Comparison of ENCODE assay signal across 12 cellular contexts in genomic region chr9:109910616-109911568, GRCh38.
DNase-seq lines count a peak whose midpoint lies in the region; ATAC-seq and TF ChIP-seq lines count a peak whose summit lies in the region.
"Had no signal": no experiment of that assay in that cellular context is flagged by ENCODE, and none has a peak within 500 bp of the region (broad histone marks: within the 10 kb centered on the region; RNA-seq: fewer than 3 reads in every experiment).

No MANE protein-coding gene starts in this region.

- H3F3A ChIP-seq in SU-DHL-6 (ENCODE audit: insufficient read depth) = peaks cover 88% of the 10 kb centered on the region

- H3K9ac ChIP-seq in SU-DHL-6 (ENCODE audit: low read length) = peak overlapping the region; percentile 17

- no peak overlapping the region for H2AFZ ChIP-seq in SU-DHL-6 (ENCODE audit: low read depth, low read length, severe bottlenecking)

- H3K4me3 ChIP-seq in SU-DHL-6 (ENCODE audit: insufficient read depth, low read length, poor library complexity, severe bottlenecking) (no peak overlapping the region), foreskin fibroblast (ENCODE audit: low read depth in 1 of 2, low read length in 2 of 2) (no peak overlapping the region), sigmoid colon (no peak overlapping the region), ovary (no peak overlapping the region)

- no peaks in the 10 kb centered on the region for H3K79me2 ChIP-seq in SU-DHL-6 (ENCODE audit: insufficient read depth, low read length)

- H4K20me1 ChIP-seq in SU-DHL-6 (ENCODE audit: low read depth, low read length) = no peaks in the 10 kb centered on the region

- DNase-seq in ELR (ENCODE audit: low read depth) (peak; percentile 90), foreskin fibroblast (peak; percentile 72 to 89), sigmoid colon (no peak), ovary (no peak), T-helper 1 cell (no peak)
- no peak for DNase-seq in activated T-cell treated with anti-CD3 and anti-CD28 coated beads, Interleukin-2, amount 50 U/mL, for 1 hour
- DNase-seq: activated gamma-delta T cell, GDM1, NCI-H2029 treated with DMSO at 0.1 percent for 48 hours, T1000 had no signal

- no peaks in the 10 kb centered on the region for H3K9me2 ChIP-seq in SU-DHL-6 (replicated peaks; ENCODE audit: insufficient read depth, low read length)

- 73 to 80% methylated on average over 8 of the region's 8 CpGs for WGBS in sigmoid colon, 2 donors
- WGBS in ovary, 3 donors = 65 to 74% (median 68%) methylated on average over 8 of the region's 8 CpGs

- TF ChIP-seq POLR2A in sigmoid colon (IDR thresholded peaks at IDR 0.05) (no peak), ovary (IDR thresholded peaks at IDR 0.05) (no peak)

- ATAC-seq in GM21367 (IDR thresholded peaks at IDR 0.05; ENCODE audit: unreplicated experiment) = no peak

- peak overlapping the region; percentile 72 for H3K4me2 ChIP-seq in SU-DHL-6 (ENCODE audit: low read depth, low read length, poor library complexity, severe bottlenecking)

- intact Hi-C loops in sigmoid colon (cut with DNase I) (no loop called here), ovary (cut with DNase I) (no loop called here)

- TF ChIP-seq EP300 in sigmoid colon (IDR thresholded peaks at IDR 0.05) (no peak), ovary (IDR thresholded peaks at IDR 0.05) (no peak)

- peak overlapping the region; percentile 99 for H3K27ac ChIP-seq in SU-DHL-6 (ENCODE audit: low read depth, low read length)
- peak overlapping the region in 3 of 4 donors; percentile 20 to 66 (median 44) for H3K27ac ChIP-seq in sigmoid colon
- H3K27ac ChIP-seq in ovary = no peak overlapping the region

- TF ChIP-seq CTCF in SU-DHL-6 (IDR thresholded peaks at IDR 0.05; ENCODE audit: insufficient read depth, low read length, poor library complexity, severe bottlenecking) (no peak), foreskin fibroblast (IDR thresholded peaks at IDR 0.05; ENCODE audit: low read depth, low read length) (no peak), sigmoid colon (IDR thresholded peaks at IDR 0.05) (no peak), ovary (IDR thresholded peaks at IDR 0.05) (no peak)

- H3K9me3 ChIP-seq in SU-DHL-6 (ENCODE audit: insufficient read depth, low read length) = no peaks in the 10 kb centered on the region
- H3K9me3 ChIP-seq in sigmoid colon = no peaks in the 10 kb centered on the region
- H3K9me3 ChIP-seq in ovary = no peaks in the 10 kb centered on the region

- H3K4me1 ChIP-seq in sigmoid colon (peaks cover 0 to 15% (median 8%) of the 10 kb centered on the region in 4 donors), ovary (ENCODE audit: insufficient read depth) (peaks cover 5% of the 10 kb centered on the region)

- no peaks in the 10 kb centered on the region for H3K27me3 ChIP-seq in SU-DHL-6 (ENCODE audit: low read length)
- no peaks in the 10 kb centered on the region for H3K27me3 ChIP-seq in sigmoid colon
- no peaks in the 10 kb centered on the region for H3K27me3 ChIP-seq in ovary

- no peaks in the 10 kb centered on the region for H3K36me3 ChIP-seq in SU-DHL-6 (ENCODE audit: low read length)
- no peaks in the 10 kb centered on the region for H3K36me3 ChIP-seq in sigmoid colon
- H3K36me3 ChIP-seq in ovary = no peaks in the 10 kb centered on the region

Comparison
In these comparisons a context has a peak if more than half of its experiments do, and no peak if none do; other contexts are left out.
1. DNase-seq: peak in ELR (single experiment) and foreskin fibroblast (2 of 2); none in sigmoid colon (single experiment), activated T-cell treated with anti-CD3 and anti-CD28 coated beads, Interleukin-2, amount 50 U/mL, for 1 hour (single experiment), ovary (0 of 5) and T-helper 1 cell (0 of 5).
2. H3K27ac ChIP-seq: peak in SU-DHL-6 (single experiment) and sigmoid colon (3 of 4); none in ovary (0 of 2).